ENCODE assay signal across 1 cellular context in the genomic region with DNA sequence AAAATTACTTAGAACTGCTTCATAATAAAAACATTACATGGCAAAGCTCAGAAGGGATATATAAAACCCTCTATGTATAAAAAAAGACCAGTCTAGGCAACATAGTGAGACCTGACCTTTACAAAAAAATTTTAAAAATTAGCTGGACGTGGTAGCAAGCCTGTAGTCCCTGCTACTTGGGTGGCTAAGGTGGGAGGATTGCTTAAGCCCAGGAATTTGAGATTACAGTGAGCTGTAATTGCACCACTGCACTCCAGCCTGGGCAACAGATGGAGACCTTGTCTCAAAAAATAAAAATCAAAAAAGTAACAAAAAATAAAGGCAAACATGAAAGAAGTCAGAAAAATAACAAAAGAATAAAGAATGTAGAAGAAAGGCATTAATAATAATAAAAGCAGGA.
TF ChIP-seq lines count a peak whose summit lies in the region.

No MANE protein-coding gene starts in this region.

TF ChIP-seq in HEK293, 187 proteins besides CTCF, POLR2A, EP300 and RAD21 (continued from another document):
- TF ChIP-seq, protein P1, sequence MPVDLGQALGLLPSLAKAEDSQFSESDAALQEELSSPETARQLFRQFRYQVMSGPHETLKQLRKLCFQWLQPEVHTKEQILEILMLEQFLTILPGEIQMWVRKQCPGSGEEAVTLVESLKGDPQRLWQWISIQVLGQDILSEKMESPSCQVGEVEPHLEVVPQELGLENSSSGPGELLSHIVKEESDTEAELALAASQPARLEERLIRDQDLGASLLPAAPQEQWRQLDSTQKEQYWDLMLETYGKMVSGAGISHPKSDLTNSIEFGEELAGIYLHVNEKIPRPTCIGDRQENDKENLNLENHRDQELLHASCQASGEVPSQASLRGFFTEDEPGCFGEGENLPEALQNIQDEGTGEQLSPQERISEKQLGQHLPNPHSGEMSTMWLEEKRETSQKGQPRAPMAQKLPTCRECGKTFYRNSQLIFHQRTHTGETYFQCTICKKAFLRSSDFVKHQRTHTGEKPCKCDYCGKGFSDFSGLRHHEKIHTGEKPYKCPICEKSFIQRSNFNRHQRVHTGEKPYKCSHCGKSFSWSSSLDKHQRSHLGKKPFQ (tag by site-specific recombination; IDR thresholded peaks at IDR 0.05) = no peak
- TF ChIP-seq YY2 (tag by site-specific recombination; IDR thresholded peaks at IDR 0.05) (no peak), ZNF624 (tag by site-specific recombination; IDR thresholded peaks at IDR 0.05) (no peak), ZNF214 (tag by site-specific recombination; IDR thresholded peaks at IDR 0.05; ENCODE audit: borderline replicate concordance) (no peak), ZNF843 (tag by site-specific recombination; IDR thresholded peaks at IDR 0.05) (no peak)
